Comparison of ENCODE assay signal across 13 cellular contexts in the genomic region with DNA sequence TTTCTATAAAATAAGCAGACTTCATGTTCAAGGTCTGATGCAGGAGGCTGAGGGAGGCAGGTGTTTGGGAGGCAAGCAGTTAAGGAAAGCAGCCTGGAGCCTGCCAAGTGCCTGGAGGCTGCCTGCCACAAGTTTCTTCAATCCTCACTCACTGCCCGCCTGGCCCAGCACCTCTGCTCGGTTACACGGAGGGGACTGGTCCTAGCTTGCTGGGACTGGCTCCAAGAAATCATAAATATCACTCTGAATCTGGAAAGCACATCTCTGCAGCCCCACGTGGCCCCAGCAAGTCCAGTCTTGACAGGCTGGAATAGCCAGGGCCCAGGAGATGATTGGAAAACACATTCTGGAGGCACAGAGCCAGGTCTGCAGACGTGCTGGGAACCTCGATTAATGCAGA.
DNase-seq lines count a peak whose midpoint lies in the region; ATAC-seq, FAIRE-seq and TF ChIP-seq lines count a peak whose summit lies in the region.
"Had no signal": no experiment of that assay in that cellular context is flagged by ENCODE, and none has a peak within 500 bp of the region (broad histone marks: within the 10 kb centered on the region; RNA-seq: fewer than 3 reads in every experiment).

No MANE protein-coding gene starts in this region.

- no TSS peak for BruUV-seq in MCF 10A (replicated peaks; lab: Mats Ljungman, UMichigan)

- CTCF ChIA-PET in MCF 10A (lab: Yijun Ruan, JAX), result interaction anchor here (0.7 to 2.5 kb wide), 4 partner anchors 32 to 246 kb away, joined by 3 to 7 read pairs (median 5); no protein-coding TSS in a partner anchor

- DNase-seq in NCI-H1105 treated with DMSO at 0.1 percent for 48 hours (lab: John Stamatoyannopoulos, UW), result peak; percentile 97
- peak; percentile 88 for DNase-seq in MCF 10A (ENCODE audit: unreplicated experiment)
- DNase-seq in right cardiac atrium, result peak in 2 of 3 donors; percentile 63 to 64
- no peak for DNase-seq in stimulated activated naive B cell treated with anti-CD40 and anti-IgM and Interleukin-4, amounts not matched to agents 10 μg/mL and 1 μg/mL and 100 μg/mL, for 72 hours
- DNase-seq in mucosa of descending colon, result no peak
- no peak for DNase-seq in frontal cortex (ENCODE audit: low spot score in 2 of 2)
- no peak for DNase-seq in activated effector memory CD4-positive, alpha-beta T cell treated with Interleukin-2 at 50 U/mL for 16 hours
- DNase-seq: activated CD4-positive, alpha-beta T cell treated with anti-CD3 and anti-CD28 coated beads, Interleukin-2, amount 50 U/mL, for 1 hour; amniotic stem cell; CD4-positive, CD25-positive, alpha-beta regulatory T cell; dermis blood vessel endothelial cell; NCI-H524 treated with DMSO at 0.1 percent for 48 hours had no signal

- TF ChIP-seq CTCF in MCF 10A (IDR thresholded peaks at IDR 0.05; ENCODE audit: unreplicated experiment) (no peak), mucosa of descending colon (IDR thresholded peaks at IDR 0.05) (no peak)

- H3K9me3 Mint-ChIP-seq in MCF 10A (ENCODE audit: unreplicated experiment), result no peaks in the 10 kb centered on the region
- no peaks in the 10 kb centered on the region for H3K9me3 Mint-ChIP-seq in stimulated activated naive B cell treated with anti-CD40 and anti-IgM and Interleukin-4, amounts not matched to agents 10 μg/mL and 1 μg/mL and 100 μg/mL, for 72 hours
- H3K9me3 Mint-ChIP-seq: CD4-positive, CD25-positive, alpha-beta regulatory T cell had no signal

- no peak overlapping the region for H3K4me3 ChIP-seq in right cardiac atrium (ENCODE audit: low read length)
- no peak overlapping the region for H3K4me3 ChIP-seq in mucosa of descending colon

- H3K27me3 Mint-ChIP-seq in MCF 10A (ENCODE audit: insufficient read depth, unreplicated experiment), result no peaks in the 10 kb centered on the region
- no peaks in the 10 kb centered on the region for H3K27me3 Mint-ChIP-seq in stimulated activated naive B cell treated with anti-CD40 and anti-IgM and Interleukin-4, amounts not matched to agents 10 μg/mL and 1 μg/mL and 100 μg/mL, for 72 hours

- ATAC-seq in right cardiac atrium (peak in 1 of 2 donors; percentile 42), mucosa of descending colon (no peak)
- no peak for ATAC-seq in stimulated activated naive B cell treated with anti-CD40 and anti-IgM and Interleukin-4, amounts not matched to agents 10 μg/mL and 1 μg/mL and 100 μg/mL, for 72 hours (replicated peaks)

- WGBS in right cardiac atrium, result 19% methylated on average over 6 of the region's 6 CpGs

- H3K36me3 ChIP-seq in mucosa of descending colon (ENCODE audit: low read depth), result no peaks in the 10 kb centered on the region

- peaks cover 71% of the 10 kb centered on the region for H3K4me1 Mint-ChIP-seq in MCF 10A (ENCODE audit: insufficient read depth, unreplicated experiment)
- peaks cover 17 to 55% of the 10 kb centered on the region in 2 donors for H3K4me1 Mint-ChIP-seq in stimulated activated naive B cell treated with anti-CD40 and anti-IgM and Interleukin-4, amounts not matched to agents 10 μg/mL and 1 μg/mL and 100 μg/mL, for 72 hours
- H3K4me1 Mint-ChIP-seq: CD4-positive, CD25-positive, alpha-beta regulatory T cell had no signal

- POLR2A ChIA-PET in MCF 10A (lab: Yijun Ruan, JAX), result interaction anchor here (0.6 to 8.1 kb wide), 20 partner anchors 8 to 273 kb away, joined by 3 to 41 read pairs (median 4); partner anchors contain the start of gene FNBP1L

- H3K36me3 Mint-ChIP-seq in MCF 10A (ENCODE audit: insufficient read depth, unreplicated experiment), result peaks cover 26% of the 10 kb centered on the region
- H3K36me3 Mint-ChIP-seq in stimulated activated naive B cell treated with anti-CD40 and anti-IgM and Interleukin-4, amounts not matched to agents 10 μg/mL and 1 μg/mL and 100 μg/mL, for 72 hours, result peaks cover 50 to 73% of the 10 kb centered on the region in 2 donors
- H3K36me3 Mint-ChIP-seq: CD4-positive, CD25-positive, alpha-beta regulatory T cell had no signal

- H3K4me1 ChIP-seq in right cardiac atrium (ENCODE audit: control insufficient read depth, insufficient read depth, low read length) (peaks cover 41% of the 10 kb centered on the region), mucosa of descending colon (ENCODE audit: low read depth) (peaks cover 12% of the 10 kb centered on the region)

- FAIRE-seq in frontal cortex (lab: Jason Lieb, UNC), result no peak
- FAIRE-seq: GM12891 had no signal

- peak overlapping the region; percentile 34 for H3K4me3 Mint-ChIP-seq in MCF 10A (ENCODE audit: unreplicated experiment)
- no peak overlapping the region for H3K4me3 Mint-ChIP-seq in stimulated activated naive B cell treated with anti-CD40 and anti-IgM and Interleukin-4, amounts not matched to agents 10 μg/mL and 1 μg/mL and 100 μg/mL, for 72 hours
- H3K4me3 Mint-ChIP-seq: CD4-positive, CD25-positive, alpha-beta regulatory T cell had no signal

- H3K27ac Mint-ChIP-seq in MCF 10A (ENCODE audit: low read depth, unreplicated experiment), result no peak overlapping the region
- peak overlapping the region; percentile 51 for H3K27ac Mint-ChIP-seq in stimulated activated naive B cell treated with anti-CD40 and anti-IgM and Interleukin-4, amounts not matched to agents 10 μg/mL and 1 μg/mL and 100 μg/mL, for 72 hours
- H3K27ac Mint-ChIP-seq: CD4-positive, CD25-positive, alpha-beta regulatory T cell had no signal

- H3K9me3 ChIP-seq in right cardiac atrium (ENCODE audit: control insufficient read depth, low read length), result no peaks in the 10 kb centered on the region
- H3K9me3 ChIP-seq in mucosa of descending colon, result no peaks in the 10 kb centered on the region

- H3K27ac ChIP-seq in right cardiac atrium (ENCODE audit: low read length), result no peak overlapping the region

- intact Hi-C loops in MCF 10A (cut with micrococcal nuclease), result no loop called here
- intact Hi-C loops in right cardiac atrium (cut with DNase I), result no loop called here
- intact Hi-C loops in mucosa of descending colon (cut with DNase I, micrococcal nuclease), result no loop called here

- no peaks in the 10 kb centered on the region for H3K27me3 ChIP-seq in right cardiac atrium (ENCODE audit: control insufficient read depth, insufficient read depth)

Comparison
In these comparisons a context has a peak if more than half of its experiments do, and no peak if none do; other contexts are left out.
1. DNase-seq: peak in NCI-H1105 treated with DMSO at 0.1 percent for 48 hours (single experiment), MCF 10A (single experiment) and right cardiac atrium (2 of 3); none in stimulated activated naive B cell treated with anti-CD40 and anti-IgM and Interleukin-4, amounts not matched to agents 10 μg/mL and 1 μg/mL and 100 μg/mL, for 72 hours (single experiment), mucosa of descending colon (0 of 3), frontal cortex (0 of 2) and activated effector memory CD4-positive, alpha-beta T cell treated with Interleukin-2 at 50 U/mL for 16 hours (single experiment).